14 cellular contexts compared by ENCODE assay signal in the genomic region with DNA sequence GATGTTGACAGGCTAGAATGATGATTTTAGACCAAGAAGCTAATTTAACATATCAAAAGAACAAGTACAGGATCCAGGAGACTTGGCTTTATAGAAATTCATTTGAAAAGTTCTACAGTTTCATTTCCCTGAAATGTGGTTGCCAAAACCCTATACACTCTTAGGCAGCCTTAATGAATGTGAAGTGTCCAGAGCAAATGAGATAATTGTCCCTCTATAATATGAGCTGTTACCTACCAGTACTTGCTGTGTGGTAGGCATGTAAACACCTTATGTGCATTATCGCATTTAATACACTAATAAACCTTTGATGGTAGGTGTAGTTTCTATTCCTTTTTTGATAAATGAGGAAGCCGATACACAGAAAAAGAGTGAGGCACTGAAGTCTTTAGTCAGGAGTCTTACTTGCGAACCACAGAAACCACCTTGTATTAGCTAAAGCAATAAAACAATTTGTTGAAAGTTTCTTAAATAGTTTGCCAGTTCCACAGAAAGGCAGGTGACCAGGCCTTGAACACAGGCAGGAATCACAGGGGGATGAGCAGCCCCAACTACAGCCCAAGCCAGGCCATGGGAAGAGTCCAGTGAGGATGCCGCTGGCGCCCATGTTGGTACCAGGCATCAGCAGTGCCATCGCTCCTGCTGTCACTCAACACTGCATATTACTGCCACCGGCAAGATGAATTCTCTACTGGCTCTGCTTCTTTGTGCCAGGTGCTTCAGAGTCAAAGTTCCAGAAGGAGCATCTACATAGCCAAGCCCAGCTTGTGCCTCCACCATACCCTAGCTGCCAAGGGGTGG.
A peak's percentile ranks its signal among the peaks of the same experiment; 100 is the strongest.
DNase-seq lines count a peak whose midpoint lies in the region; ATAC-seq and TF ChIP-seq lines count a peak whose summit lies in the region.
"Had no signal": no experiment of that assay in that cellular context is flagged by ENCODE, and none has a peak within 500 bp of the region (broad histone marks: within the 10 kb centered on the region; RNA-seq: fewer than 3 reads in every experiment).

No MANE protein-coding gene starts in this region.

- DNase-seq in GM12865 (ENCODE audit: low read depth), result peak; percentile 63
- DNase-seq in SIG-M5 (lab: John Stamatoyannopoulos, UW), result peak; percentile 7
- no peak for DNase-seq in breast epithelium (ENCODE audit: low spot score in 2 of 2)
- no peak for DNase-seq in stimulated activated CD4-positive, alpha-beta T cell treated with anti-CD3 and anti-CD28 coated beads, Interleukin-2, amount 100 ng/mL, for 24 hours
- DNase-seq in SK-N-SH, result no peak
- no peak for DNase-seq in A172 (ENCODE audit: low spot score)
- DNase-seq: activated CD8-positive, alpha-beta memory T cell treated with anti-CD3 and anti-CD28 coated beads, Interleukin-2, amount 10 ng/mL, durations not matched to agents 7 days and 5 days; EL; foreskin fibroblast; NCI-H526 treated with DMSO at 0.1 percent for 48 hours; nucleus accumbens; stimulated activated naive CD4-positive, alpha-beta T cell treated with Interleukin-2 at 50 U/mL for 16 hours had no signal

- peaks cover 3% of the 10 kb centered on the region for H3F3A ChIP-seq in SK-N-SH (replicated peaks; ENCODE audit: insufficient read depth)

- H3K4me3 ChIP-seq in GM12865 (ENCODE audit: low read depth, low read length) (no peak overlapping the region), breast epithelium (no peak overlapping the region), SK-N-SH (ENCODE audit: low read depth in 2 of 2, low read length in 1 of 2) (no peak overlapping the region)

- TF ChIP-seq POLR2A in breast epithelium (IDR thresholded peaks at IDR 0.05), result no peak

- no peaks in the 10 kb centered on the region for H4K20me1 ChIP-seq in SK-N-SH (ENCODE audit: insufficient read depth)

- intact Hi-C loops in breast epithelium (cut with DNase I; ENCODE audit: low total_unique reads), result no loop called here

- H3K27me3 ChIP-seq in breast epithelium (no peaks in the 10 kb centered on the region), SK-N-SH (ENCODE audit: insufficient read depth) (no peaks in the 10 kb centered on the region)

- no peaks in the 10 kb centered on the region for H3K9me2 ChIP-seq in SK-N-SH

- TF ChIP-seq CTCF in GM12865 (IDR thresholded peaks at IDR 0.05; ENCODE audit: insufficient read depth, low read depth, low read length, missing control alignments) (no peak), breast epithelium (IDR thresholded peaks at IDR 0.05) (no peak), SK-N-SH (IDR thresholded peaks at IDR 0.05) (no peak)

- TF ChIP-seq RAD21 in SK-N-SH (IDR thresholded peaks at IDR 0.05; ENCODE audit: low read length), result no peak

- no peaks in the 10 kb centered on the region for H3K36me3 ChIP-seq in breast epithelium
- peaks cover 16 to 46% of the 10 kb centered on the region in 2 experiments for H3K36me3 ChIP-seq in SK-N-SH (replicated peaks in 1 of 2; ENCODE audit: control insufficient read depth in 1 of 2, insufficient read depth in 2 of 2, low read length in 1 of 2)

- POLR2A ChIA-PET in SK-N-SH (lab: Yijun Ruan, JAX), result no interaction called here

- H3K9me3 ChIP-seq in breast epithelium, result no peaks in the 10 kb centered on the region
- no peaks in the 10 kb centered on the region for H3K9me3 ChIP-seq in SK-N-SH

- ATAC-seq in GM19467 (IDR thresholded peaks at IDR 0.05; ENCODE audit: unreplicated experiment) (peak; percentile 47), HG03066 (IDR thresholded peaks at IDR 0.05; ENCODE audit: low read depth, unreplicated experiment) (peak; percentile 54)
- ATAC-seq: activated CD8-positive, alpha-beta memory T cell treated with anti-CD3 and anti-CD28 coated beads, Interleukin-2, amount 10 ng/mL, durations not matched to agents 7 days and 5 days had no signal

- no peak overlapping the region for H3K9ac ChIP-seq in SK-N-SH

- no peaks in the 10 kb centered on the region; the same call in 1 of the 2 replicates for H3K79me2 ChIP-seq in SK-N-SH (ENCODE audit: insufficient read depth)

- CTCF ChIA-PET in SK-N-SH (lab: Yijun Ruan, JAX), result interaction anchor here (0.8 to 3.4 kb wide), 4 partner anchors 13 to 709 kb away, joined by 3 to 16 read pairs (median 4); no protein-coding TSS in a partner anchor

- no peak for TF ChIP-seq EP300 in SK-N-SH (IDR thresholded peaks at IDR 0.05; ENCODE audit: borderline replicate concordance in 1 of 2, low read depth in 1 of 2, low read length in 1 of 2)

- H3K4me2 ChIP-seq in SK-N-SH, result no peak overlapping the region

- H3K4me1 ChIP-seq in breast epithelium (peaks cover 0 to 8% of the 10 kb centered on the region in 2 donors), SK-N-SH (ENCODE audit: control insufficient read depth in 1 of 2, insufficient read depth in 2 of 2, low read depth in 1 of 2, low read length in 1 of 2) (peaks cover 0 to 2% of the 10 kb centered on the region in 2 experiments; a peak in 1 of 4 replicates)

- no peak overlapping the region for H2AFZ ChIP-seq in SK-N-SH (ENCODE audit: low read depth)

- H3K27ac ChIP-seq in breast epithelium, result peak overlapping the region in 1 of 2 donors; percentile 42
- H3K27ac ChIP-seq in SK-N-SH (ENCODE audit: low read depth in 2 of 2, low read length in 1 of 2), result no peak overlapping the region

- whole genome bisulfite sequencing in SK-N-SH (ENCODE audit: low lambda C conversion rate), result 98% methylated on average over 3 of the region's 7 CpGs

TF ChIP-seq in SK-N-SH, 30 proteins besides CTCF, POLR2A, EP300 and RAD21:
- TF ChIP-seq, protein P1, sequence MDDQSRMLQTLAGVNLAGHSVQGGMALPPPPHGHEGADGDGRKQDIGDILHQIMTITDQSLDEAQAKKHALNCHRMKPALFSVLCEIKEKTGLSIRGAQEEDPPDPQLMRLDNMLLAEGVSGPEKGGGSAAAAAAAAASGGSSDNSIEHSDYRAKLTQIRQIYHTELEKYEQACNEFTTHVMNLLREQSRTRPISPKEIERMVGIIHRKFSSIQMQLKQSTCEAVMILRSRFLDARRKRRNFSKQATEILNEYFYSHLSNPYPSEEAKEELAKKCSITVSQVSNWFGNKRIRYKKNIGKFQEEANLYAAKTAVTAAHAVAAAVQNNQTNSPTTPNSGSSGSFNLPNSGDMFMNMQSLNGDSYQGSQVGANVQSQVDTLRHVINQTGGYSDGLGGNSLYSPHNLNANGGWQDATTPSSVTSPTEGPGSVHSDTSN (IDR thresholded peaks at IDR 0.05), result no peak
TF ChIP-seq in SK-N-SH: peak in this region for 0.

Comparison
In these comparisons a context has a peak if more than half of its experiments do, and no peak if none do; other contexts are left out.
1. DNase-seq: peak in GM12865 (single experiment) and SIG-M5 (single experiment); none in breast epithelium (0 of 2), stimulated activated CD4-positive, alpha-beta T cell treated with anti-CD3 and anti-CD28 coated beads, Interleukin-2, amount 100 ng/mL, for 24 hours (0 of 2), SK-N-SH (single experiment) and A172 (single experiment).